ENCODE assay signal across 8 cellular contexts in genomic region chr11:69636512-69636866, GRCh38. TPM values are rescaled to one million over a fixed set of nuclear protein-coding genes. Genes with fewer than 3 reads are reported as not detected.
A peak's percentile ranks its signal among the peaks of the same experiment; 100 is the strongest.
DNase-seq lines count a peak whose midpoint lies in the region; ATAC-seq and TF ChIP-seq lines count a peak whose summit lies in the region.

No MANE protein-coding gene starts in this region.

- H3K36me3 Mint-ChIP-seq in CD4-positive, alpha-beta T cell (ENCODE audit: low read depth), result no peaks in the 10 kb centered on the region

- peaks cover 33% of the 10 kb centered on the region for H3K4me1 ChIP-seq in colonic mucosa
- peaks cover 46% of the 10 kb centered on the region for H3K4me1 ChIP-seq in stomach smooth muscle (ENCODE audit: control insufficient read depth, insufficient read depth, low read length)

- no peak overlapping the region for H3K27ac Mint-ChIP-seq in CD4-positive, alpha-beta T cell

- H3K9me3 ChIP-seq in colonic mucosa (no peaks in the 10 kb centered on the region), stomach smooth muscle (ENCODE audit: control insufficient read depth in 2 of 2, low read length in 2 of 2) (no peaks in the 10 kb centered on the region)
- no peaks in the 10 kb centered on the region for H3K9me3 ChIP-seq in CD4-positive, alpha-beta T cell (ENCODE audit: control insufficient read depth, low read length)

- no peak overlapping the region for H3K27ac ChIP-seq in colonic mucosa
- H3K27ac ChIP-seq in stomach smooth muscle (ENCODE audit: low read length), result no peak overlapping the region
- no peak overlapping the region for H3K27ac ChIP-seq in CD4-positive, alpha-beta T cell (ENCODE audit: low read depth, low read length)

- H3K27me3 ChIP-seq in colonic mucosa (peaks cover 33% of the 10 kb centered on the region), stomach smooth muscle (ENCODE audit: control insufficient read depth in 1 of 2, insufficient read depth in 2 of 2, low read length in 2 of 2) (peaks cover 44 to 86% of the 10 kb centered on the region in 2 donors)
- H3K27me3 ChIP-seq in CD4-positive, alpha-beta T cell (ENCODE audit: control insufficient read depth, insufficient read depth, low read length), result peaks cover 65% of the 10 kb centered on the region

- no peaks in the 10 kb centered on the region for H3K36me3 ChIP-seq in colonic mucosa
- H3K36me3 ChIP-seq in stomach smooth muscle (ENCODE audit: control insufficient read depth in 2 of 2, insufficient read depth in 2 of 2, low read length in 2 of 2), result no peaks in the 10 kb centered on the region

- CTCF ChIA-PET in CD4-positive, alpha-beta T cell (lab: Charles Lee), result no interaction called here

- ATAC-seq in HG02588 (IDR thresholded peaks at IDR 0.05; ENCODE audit: unreplicated experiment) (no peak), GM21526 (IDR thresholded peaks at IDR 0.05; ENCODE audit: low FRiP score, unreplicated experiment) (no peak)
- no peak for ATAC-seq in CD4-positive, alpha-beta T cell (ENCODE audit: poor library complexity)

- H3K27me3 Mint-ChIP-seq in CD4-positive, alpha-beta T cell, result peaks cover 66% of the 10 kb centered on the region

- TF ChIP-seq CTCF in colonic mucosa (IDR thresholded peaks at IDR 0.05), result no peak
- no peak for TF ChIP-seq CTCF in CD4-positive, alpha-beta T cell (IDR thresholded peaks at IDR 0.05)

- peak overlapping the region; percentile 42 for H3K4me3 ChIP-seq in colonic mucosa
- H3K4me3 ChIP-seq in stomach smooth muscle (ENCODE audit: low read length in 2 of 2), result peak overlapping the region; percentile 51 to 69

- POLR2A ChIA-PET in CD4-positive, alpha-beta T cell (lab: Charles Lee), result no interaction called here

- peak; percentile 27 for DNase-seq in activated CD4-positive, alpha-beta T cell treated with anti-CD3 and anti-CD28 coated beads for 48 hours
- DNase-seq in activated CD4-positive, alpha-beta T cell treated with anti-CD3 and anti-CD28 coated beads for 1 hour, result no peak
- DNase-seq in colonic mucosa, result peak; percentile 82
- DNase-seq in kidney glomerular epithelial cell (lab: John Stamatoyannopoulos, UW), result peak; percentile 32
- DNase-seq in CD4-positive, alpha-beta T cell, result no peak

- peak overlapping the region; percentile 43 to 71 for H3K9ac ChIP-seq in colonic mucosa (ENCODE audit: low read depth in 2 of 2, low read length in 2 of 2)
- peak overlapping the region in 1 of 2 donors; percentile 28 for H3K9ac ChIP-seq in stomach smooth muscle (ENCODE audit: low read length in 2 of 2)

- H3K4me3 Mint-ChIP-seq in CD4-positive, alpha-beta T cell, result no peak overlapping the region

- intact Hi-C loops in colonic mucosa (cut with DNase I), result no loop called here
- intact Hi-C loops in CD4-positive, alpha-beta T cell (cut with DNase I, micrococcal nuclease), result no loop called here

- H3K9me3 Mint-ChIP-seq in CD4-positive, alpha-beta T cell, result no peaks in the 10 kb centered on the region

- H3K4me1 Mint-ChIP-seq in CD4-positive, alpha-beta T cell (ENCODE audit: low read depth), result peaks cover 46% of the 10 kb centered on the region

RNA-seq across cellular contexts. Expression of gene CCND1, which starts 4.5 kb away (rescaled TPM):
- 10 to 100 TPM; 59.7 to 94.6 TPM for total RNA-seq in colonic mucosa
- total RNA-seq in CD4-positive, alpha-beta T cell, result 1 to 10 TPM; 1.7 to 2.4 TPM

RNA-seq across cellular contexts. Expression of gene LTO1, which starts 38.7 kb away (rescaled TPM):
- 10 to 100 TPM; 11.3 to 20.0 TPM for total RNA-seq in colonic mucosa
- 10 to 100 TPM; 33.5 to 35.5 TPM for total RNA-seq in CD4-positive, alpha-beta T cell

Comparison
In these comparisons a context has a peak if more than half of its experiments do, and no peak if none do; other contexts are left out.
1. DNase-seq: peak in activated CD4-positive, alpha-beta T cell treated with anti-CD3 and anti-CD28 coated beads for 48 hours (single experiment), colonic mucosa (single experiment) and kidney glomerular epithelial cell (single experiment); none in activated CD4-positive, alpha-beta T cell treated with anti-CD3 and anti-CD28 coated beads for 1 hour (single experiment) and CD4-positive, alpha-beta T cell (0 of 10).
2. RNA of gene CCND1, which starts 4.5 kb away (total RNA-seq): 59.7 to 94.6 TPM in colonic mucosa; 1.7 to 2.4 TPM in CD4-positive, alpha-beta T cell; every median in the first group is over 10 times any median in the second.